In the genomic region with DNA sequence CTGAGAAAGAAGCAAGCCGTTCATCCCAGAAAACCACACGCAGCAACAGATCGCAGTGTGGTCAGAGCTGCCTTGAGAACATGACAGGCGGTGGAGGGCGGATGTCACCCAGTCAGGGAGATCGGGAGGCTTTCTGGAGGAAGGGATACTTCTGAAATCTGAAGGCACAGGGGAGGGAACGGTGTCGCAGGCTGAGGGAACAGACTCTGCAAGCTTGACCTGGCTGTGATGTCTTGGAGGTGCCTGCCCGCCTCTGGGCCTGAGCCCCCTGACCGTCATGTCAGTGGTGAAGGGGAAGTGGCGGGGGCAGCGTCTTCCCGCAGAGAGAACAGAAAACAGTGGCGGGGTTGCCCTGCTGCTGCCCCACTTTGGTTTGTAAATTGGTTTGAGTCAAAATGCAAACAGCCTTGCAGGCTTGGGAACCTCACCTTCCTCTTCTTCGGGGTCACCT, we compare ENCODE assay signal across 1 cellular context.
TF ChIP-seq lines count a peak whose summit lies in the region.

No MANE protein-coding gene starts in this region.

TF ChIP-seq in K562, 482 proteins besides CTCF, POLR2A, EP300 and RAD21:
- TF ChIP-seq PTRF (tag; IDR thresholded peaks at IDR 0.05) (no peak), YBX1 (IDR thresholded peaks at IDR 0.05) (no peak), ZNF592 (IDR thresholded peaks at IDR 0.05) (0 out of 2 replicates have a peak, but pooled peaks have one; percentile 14), IRF9 (tag; IDR thresholded peaks at IDR 0.05) (no peak), FOS (IDR thresholded peaks at IDR 0.05; ENCODE audit: extremely low read depth, insufficient read length) (no peak), SREBF2 (CRISPR knock-in tag; IDR thresholded peaks at IDR 0.05) (no peak), PTTG1 (tag; IDR thresholded peaks at IDR 0.05; ENCODE audit: low read depth) (no peak), ZNF224 (CRISPR knock-in tag; IDR thresholded peaks at IDR 0.05) (no peak), MNT (conservative IDR thresholded peaks at IDR 0.05) (no peak), CGGBP1 (CRISPR knock-in tag; IDR thresholded peaks at IDR 0.05) (no peak), STAT5B (CRISPR knock-in tag; IDR thresholded peaks at IDR 0.05) (no peak), TBL1XR1 (IDR thresholded peaks at IDR 0.05; ENCODE audit: low read length in 2 of 2) (no peak), BRD4 (IDR thresholded peaks at IDR 0.05) (no peak)
- TF ChIP-seq, protein P1, sequence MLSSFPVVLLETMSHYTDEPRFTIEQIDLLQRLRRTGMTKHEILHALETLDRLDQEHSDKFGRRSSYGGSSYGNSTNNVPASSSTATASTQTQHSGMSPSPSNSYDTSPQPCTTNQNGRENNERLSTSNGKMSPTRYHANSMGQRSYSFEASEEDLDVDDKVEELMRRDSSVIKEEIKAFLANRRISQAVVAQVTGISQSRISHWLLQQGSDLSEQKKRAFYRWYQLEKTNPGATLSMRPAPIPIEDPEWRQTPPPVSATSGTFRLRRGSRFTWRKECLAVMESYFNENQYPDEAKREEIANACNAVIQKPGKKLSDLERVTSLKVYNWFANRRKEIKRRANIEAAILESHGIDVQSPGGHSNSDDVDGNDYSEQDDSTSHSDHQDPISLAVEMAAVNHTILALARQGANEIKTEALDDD (IDR thresholded peaks at IDR 0.05): no peak
- TF ChIP-seq, protein P2, sequence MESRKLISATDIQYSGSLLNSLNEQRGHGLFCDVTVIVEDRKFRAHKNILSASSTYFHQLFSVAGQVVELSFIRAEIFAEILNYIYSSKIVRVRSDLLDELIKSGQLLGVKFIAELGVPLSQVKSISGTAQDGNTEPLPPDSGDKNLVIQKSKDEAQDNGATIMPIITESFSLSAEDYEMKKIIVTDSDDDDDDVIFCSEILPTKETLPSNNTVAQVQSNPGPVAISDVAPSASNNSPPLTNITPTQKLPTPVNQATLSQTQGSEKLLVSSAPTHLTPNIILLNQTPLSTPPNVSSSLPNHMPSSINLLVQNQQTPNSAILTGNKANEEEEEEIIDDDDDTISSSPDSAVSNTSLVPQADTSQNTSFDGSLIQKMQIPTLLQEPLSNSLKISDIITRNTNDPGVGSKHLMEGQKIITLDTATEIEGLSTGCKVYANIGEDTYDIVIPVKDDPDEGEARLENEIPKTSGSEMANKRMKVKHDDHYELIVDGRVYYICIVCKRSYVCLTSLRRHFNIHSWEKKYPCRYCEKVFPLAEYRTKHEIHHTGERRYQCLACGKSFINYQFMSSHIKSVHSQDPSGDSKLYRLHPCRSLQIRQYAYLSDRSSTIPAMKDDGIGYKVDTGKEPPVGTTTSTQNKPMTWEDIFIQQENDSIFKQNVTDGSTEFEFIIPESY (CRISPR knock-in tag; IDR thresholded peaks at IDR 0.05): peak; percentile 53; the same call in 1 of the 2 replicates
